ENCODE assay signal across 19 cellular contexts in genomic region chr1:208270679-208271111, GRCh38. TPM values are rescaled to one million over a fixed set of nuclear protein-coding genes. Genes with fewer than 3 reads are reported as not detected.
A peak's percentile ranks its signal among the peaks of the same experiment; 100 is the strongest.
DNase-seq lines count a peak whose midpoint lies in the region; ATAC-seq, FAIRE-seq and TF ChIP-seq lines count a peak whose summit lies in the region.
"Had no signal": no experiment of that assay in that cellular context is flagged by ENCODE, and none has a peak within 500 bp of the region (broad histone marks: within the 10 kb centered on the region; RNA-seq: fewer than 3 reads in every experiment).

No MANE protein-coding gene starts in this region.

- H3K9me3 ChIP-seq in K562 (replicated peaks; ENCODE audit: control insufficient read depth, insufficient read depth, low read depth, low read length) (no peaks in the 10 kb centered on the region), MG63 (no peaks in the 10 kb centered on the region)
- H3K9me3 ChIP-seq: left ventricle myocardium inferior, spleen, upper lobe of left lung had no signal

- no peak for TF ChIP-seq CTCF in K562 (IDR thresholded peaks at IDR 0.05 in 2 of 3, conservative IDR thresholded peaks at IDR 0.05 in 1 of 3; ENCODE audit: insufficient read depth in 2 of 3, low read depth in 1 of 3, low read length in 3 of 3)

- no peak for TF ChIP-seq RAD21 in K562 (CRISPR knock-in tag; conservative IDR thresholded peaks at IDR 0.05 in 1 of 2, IDR thresholded peaks at IDR 0.05 in 1 of 2)

- TF ChIP-seq POLR2A in K562 (conservative IDR thresholded peaks at IDR 0.05): no peak

- POLR2A ChIA-PET in K562 (lab: Yijun Ruan, JAX): interaction anchor here (0.8 kb wide), 1 partner anchor 1461 kb away, joined by 3 read pairs; no protein-coding TSS in a partner anchor

- H3K4me3 ChIP-seq in K562 (no peak overlapping the region), MG63 (no peak overlapping the region)
- H3K4me3 ChIP-seq: left ventricle myocardium inferior, spleen, upper lobe of left lung had no signal

- no peaks in the 10 kb centered on the region for H3K4me1 ChIP-seq in K562 (replicated peaks in 1 of 2; ENCODE audit: control insufficient read depth in 2 of 2, insufficient read depth in 2 of 2, low read length in 2 of 2)
- H3K4me1 ChIP-seq: spleen, upper lobe of left lung had no signal

- intact Hi-C loops in K562 (cut with micrococcal nuclease): no loop called here

- H2AFZ ChIP-seq in K562 (ENCODE audit: low read depth, low read length): no peak overlapping the region

- no peak for ATAC-seq in K562
- no peak for ATAC-seq in GM18858 (IDR thresholded peaks at IDR 0.05; ENCODE audit: unreplicated experiment)

- no peaks in the 10 kb centered on the region for H3K9me1 ChIP-seq in K562 (ENCODE audit: control insufficient read depth, insufficient read depth, low read length)

- no peak overlapping the region for H3K9ac ChIP-seq in K562 (ENCODE audit: insufficient read depth in 1 of 2, low read depth in 2 of 2, low read length in 2 of 2)

- peak; percentile 42 for FAIRE-seq in K562 (lab: Jason Lieb, UNC)

- no peak for TF ChIP-seq EP300 in K562 (IDR thresholded peaks at IDR 0.05; ENCODE audit: low read length)

- no peaks in the 10 kb centered on the region for H3K79me2 ChIP-seq in K562 (ENCODE audit: control insufficient read depth, insufficient read depth, low read length)

- no peak overlapping the region for H3K27ac ChIP-seq in K562 (ENCODE audit: extremely low read depth, low read depth, low read length)
- H3K27ac ChIP-seq in temporal lobe (ENCODE audit: low read depth, low read length): peak overlapping the region; percentile 69
- H3K27ac ChIP-seq: left ventricle myocardium inferior, spleen, upper lobe of left lung had no signal

- DNase-seq in NCI-H2081 (lab: John Stamatoyannopoulos, UW) (peak; percentile 2 to 34), NCI-H2081 treated with DMSO at 0.1 percent for 48 hours (lab: John Stamatoyannopoulos, UW) (no peak), NCI-H446 treated with DMSO at 0.1 percent for 48 hours (lab: John Stamatoyannopoulos, UW) (peak; percentile 84), K562 (ENCODE audit: extremely low read depth in 1 of 4, low spot score in 3 of 4) (no peak), MG63 (no peak), HuH-7 (ENCODE audit: low spot score) (no peak)
- DNase-seq: activated CD4-positive, alpha-beta T cell treated with anti-CD3 and anti-CD28 coated beads, Interleukin-2, amount 10 ng/mL, durations not matched to agents 7 days and 5 days; activated T-cell treated with anti-CD3 and anti-CD28 coated beads, Interleukin-2, amount 50 U/mL, for 1 hour; CD4-positive, CD25-positive, alpha-beta regulatory T cell; effector CD4-positive, alpha-beta T cell; HFFc6; IMR-90; left ventricle myocardium inferior; spleen; stimulated activated naive CD4-positive, alpha-beta T cell; T1000; upper lobe of left lung had no signal

- WGBS in K562 (ENCODE audit: insufficient coverage, low coverage, missing lambda C conversion rate): 0% methylated on average over 2 of the region's 2 CpGs

- peaks cover 6% of the 10 kb centered on the region; the same call in 1 of the 2 replicates for H4K20me1 ChIP-seq in K562 (replicated peaks; ENCODE audit: control insufficient read depth, insufficient read depth, low read length)

- H3K36me3 ChIP-seq in K562 (ENCODE audit: control insufficient read depth, insufficient read depth, low read length) (no peaks in the 10 kb centered on the region), MG63 (no peaks in the 10 kb centered on the region)
- H3K36me3 ChIP-seq: left ventricle myocardium inferior, spleen, upper lobe of left lung had no signal

- no TSS peak for BruUV-seq in K562 (replicated peaks; lab: Mats Ljungman, UMichigan)

- no peak overlapping the region for H3K4me2 ChIP-seq in K562 (ENCODE audit: insufficient read depth, low read length)

- in situ Hi-C loops in K562 (cut with MboI): no loop called here

- H3K27me3 ChIP-seq in K562 (ENCODE audit: control insufficient read depth in 2 of 2, insufficient read depth in 2 of 2, low read length in 2 of 2) (peaks cover 35 to 44% of the 10 kb centered on the region in 2 experiments), MG63 (peaks cover 60% of the 10 kb centered on the region)
- H3K27me3 ChIP-seq: upper lobe of left lung had no signal

- CTCF ChIA-PET in K562 (lab: Yijun Ruan, JAX; ENCODE audit: low intra/inter-chr PET ratio): no interaction called here

TF ChIP-seq in K562, 482 proteins besides CTCF, POLR2A, EP300 and RAD21:
- TF ChIP-seq ZNF561 (CRISPR knock-in tag; conservative IDR thresholded peaks at IDR 0.05) (no peak), MCM5 (IDR thresholded peaks at IDR 0.05; ENCODE audit: low read depth) (no peak), ERF (CRISPR knock-in tag; IDR thresholded peaks at IDR 0.05) (no peak), U2AF2 (optimal IDR thresholded peaks at IDR 0.05; ENCODE audit: low read depth, low read length) (no peak), ZNF316 (IDR thresholded peaks at IDR 0.05) (no peak), POLR3G (IDR thresholded peaks at IDR 0.05; ENCODE audit: extremely low read depth, insufficient read length, insufficient replicate concordance) (no peak), RBM39 (optimal IDR thresholded peaks at IDR 0.05; ENCODE audit: low read depth, low read length) (no peak), MEIS2 (IDR thresholded peaks at IDR 0.05; ENCODE audit: partially characterized antibody) (no peak), FOXM1 (IDR thresholded peaks at IDR 0.05; ENCODE audit: low read depth) (no peak), FOXM1 (CRISPR knock-in tag; IDR thresholded peaks at IDR 0.05; ENCODE audit: low read depth) (no peak), FOXP1 (CRISPR knock-in tag; IDR thresholded peaks at IDR 0.05) (no peak), ESRRA (IDR thresholded peaks at IDR 0.05; ENCODE audit: borderline replicate concordance, low read depth) (no peak), NUFIP1 (IDR thresholded peaks at IDR 0.05; ENCODE audit: partially characterized antibody) (no peak), POLR2AphosphoS2 (IDR thresholded peaks at IDR 0.05; ENCODE audit: low read length) (no peak)
TF ChIP-seq in K562: peak in this region for 0.

RNA-seq across cellular contexts. Expression of gene PLXNA2, which starts 26.5 kb away (rescaled TPM):
- 0.70 and 3.5 TPM in 2 replicates for total RNA-seq in K562 (2011; cell fraction: chromatin; rRNA removed; ENCODE audit: low replicate concordance)
- 0.79 and 2.0 TPM in 2 replicates for total RNA-seq in K562 (2011; cell fraction: nucleolus; rRNA removed)
- total RNA-seq in K562 (2011; cell fraction: nucleoplasm; rRNA removed): 0.81 and 0.99 TPM in 2 replicates
- total RNA-seq in K562 (2014; rRNA removed) (0.29 and 0.32 TPM in 2 replicates), K562 (2014; rRNA removed; fragmentation: Illumina TruSeq; extraction: Trizol) (0.06 and 0.18 TPM in 2 replicates), K562 (2015; rRNA removed; fragmentation: Illumina TruSeq; extraction: Trizol) (0.36 and 0.41 TPM in 2 replicates), K562 (2021) (1.1 and 1.3 TPM in 2 replicates), temporal lobe (63.2 TPM)
- polyA plus RNA-seq in K562 (2011; rRNA removed) (0.41 and 0.75 TPM in 2 replicates), K562 (2014; fragmentation: Illumina TruSeq; extraction: Trizol) (0.24 and 0.39 TPM in 2 replicates), K562 (2014; fragmentation: Nextera tagmentation; extraction: Ambion mirVana) (under 1 TPM; 0.01 to 0.06 TPM), K562 (2014; rRNA removed) (0.16 and 0.77 TPM in 2 replicates)
- polyA plus RNA-seq in K562 (2011; cell fraction: cytosol; rRNA removed): 0.32 and 1.4 TPM in 2 replicates
- 1.7 and 6.9 TPM in 2 replicates for polyA plus RNA-seq in K562 (2011; cell fraction: nucleus; rRNA removed)
- polyA plus RNA-seq in K562 (2012): 0.42 and 0.48 TPM in 2 replicates
- polyA minus RNA-seq in K562 (2011; rRNA and poly(A)+ RNA removed): 1.1 and 2.7 TPM in 2 replicates
- 2.0 and 2.6 TPM in 2 replicates for polyA minus RNA-seq in K562 (2011; cell fraction: cytosol; rRNA and poly(A)+ RNA removed)
- polyA minus RNA-seq in K562 (2011; cell fraction: nucleus; rRNA and poly(A)+ RNA removed): 3.1 and 8.1 TPM in 2 replicates
- 0.17 and 0.56 TPM in 2 replicates for total RNA-seq in MG63 (2014; rRNA removed; shearing (Covaris generic); ENCODE audit: low replicate concordance)

Comparison
In these comparisons a context has a peak if more than half of its experiments do, and no peak if none do; other contexts are left out.
1. DNase-seq: peak in NCI-H2081 (2 of 2) and NCI-H446 treated with DMSO at 0.1 percent for 48 hours (single experiment); none in NCI-H2081 treated with DMSO at 0.1 percent for 48 hours (single experiment), K562 (0 of 4), MG63 (single experiment) and HuH-7 (single experiment).
2. RNA of gene PLXNA2, which starts 26.5 kb away (total RNA-seq): 63.2 TPM in temporal lobe (single experiment); 0.17 to 0.56 TPM in MG63 and 0.06 to 3.5 TPM in K562; every median in the first group is over 10 times any median in the second.